Comparison of ENCODE assay signal across 17 cellular contexts in the genomic region with DNA sequence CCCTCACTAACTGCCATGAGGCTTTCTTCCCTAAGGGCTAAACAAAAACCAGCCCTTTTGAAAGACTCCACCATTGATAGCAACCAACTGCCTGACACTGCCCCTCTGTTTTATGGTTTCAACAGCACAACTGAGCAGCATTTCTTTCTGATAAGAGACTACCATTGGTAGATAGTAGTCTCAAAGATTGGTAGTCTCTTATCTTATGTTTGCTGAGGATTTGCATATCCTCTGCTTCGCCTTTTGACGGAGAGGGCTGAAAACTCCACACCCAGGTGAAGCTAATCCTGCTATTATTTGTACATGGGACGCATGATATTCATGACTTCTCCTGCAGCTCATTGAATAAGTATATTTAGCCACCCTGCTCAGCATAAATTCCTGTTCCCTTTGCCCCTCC.
"Had no signal": no experiment of that assay in that cellular context is flagged by ENCODE, and none has a peak within 500 bp of the region (broad histone marks: within the 10 kb centered on the region; RNA-seq: fewer than 3 reads in every experiment).

No MANE protein-coding gene starts in this region.

- H3K27me3 ChIP-seq: ovary had no signal

- H3K4me3 ChIP-seq: ovary had no signal

- H3K27me3 Mint-ChIP-seq: activated B cell treated with CpG ODN at 0.5 μM for 24 hours; activated CD4-positive, alpha-beta memory T cell treated with anti-CD3 and anti-CD28 coated beads for 36 hours; activated naive CD8-positive, alpha-beta T cell; T-cell had no signal

- ATAC-seq: effector memory CD8-positive, alpha-beta T cell; left lobe of liver; sciatic nerve; T-cell had no signal

- H3K4me1 Mint-ChIP-seq: activated B cell treated with CpG ODN at 0.5 μM for 24 hours, T-cell had no signal

- H3K27ac Mint-ChIP-seq: activated B cell treated with CpG ODN at 0.5 μM for 24 hours; activated CD4-positive, alpha-beta memory T cell treated with anti-CD3 and anti-CD28 coated beads for 36 hours; activated naive CD8-positive, alpha-beta T cell; activated T-helper 1 cell treated with anti-CD3 and anti-CD28 coated beads, Interleukin-12 subunit alpha, Interleukin-12 subunit beta, Interleukin-2, Interleukin-4 antibody, amounts not matched to agents 30 ng/mL and 10 ng/mL and 1 ng/mL, durations not matched to agents 14 hours and 24 hours and 36 hours; effector memory CD8-positive, alpha-beta T cell; T-cell had no signal

- H3K4me3 Mint-ChIP-seq: activated B cell treated with CpG ODN at 0.5 μM for 24 hours; activated CD4-positive, alpha-beta memory T cell treated with anti-CD3 and anti-CD28 coated beads for 36 hours; activated naive CD8-positive, alpha-beta T cell; activated T-helper 1 cell treated with anti-CD3 and anti-CD28 coated beads, Interleukin-12 subunit alpha, Interleukin-12 subunit beta, Interleukin-2, Interleukin-4 antibody, amounts not matched to agents 30 ng/mL and 10 ng/mL and 1 ng/mL, durations not matched to agents 14 hours and 24 hours and 36 hours; effector memory CD8-positive, alpha-beta T cell; T-cell had no signal

- H3K9me3 Mint-ChIP-seq: activated B cell treated with CpG ODN at 0.5 μM for 24 hours; activated CD4-positive, alpha-beta memory T cell treated with anti-CD3 and anti-CD28 coated beads for 36 hours; activated T-helper 1 cell treated with anti-CD3 and anti-CD28 coated beads, Interleukin-12 subunit alpha, Interleukin-12 subunit beta, Interleukin-2, Interleukin-4 antibody, amounts not matched to agents 30 ng/mL and 10 ng/mL and 1 ng/mL, durations not matched to agents 14 hours and 24 hours and 36 hours; effector memory CD8-positive, alpha-beta T cell; T-cell had no signal

- H3K36me3 Mint-ChIP-seq: activated CD4-positive, alpha-beta memory T cell treated with anti-CD3 and anti-CD28 coated beads for 36 hours; activated naive CD8-positive, alpha-beta T cell; T-cell had no signal

- H3K9me3 ChIP-seq: ovary had no signal

- H3K27ac ChIP-seq: ovary had no signal

- H3K36me3 ChIP-seq: ovary had no signal

- DNase-seq: activated B cell treated with CpG ODN at 0.5 μM for 24 hours; activated CD4-positive, alpha-beta memory T cell treated with anti-CD3 and anti-CD28 coated beads for 36 hours; activated CD4-positive, alpha-beta T cell treated with anti-CD3 and anti-CD28 coated beads for 4 hours; activated gamma-delta T cell treated with Interleukin-2 at 50 U/mL for 16 hours; activated T-cell treated with anti-CD3 and anti-CD28 coated beads for 4 hours; effector memory CD8-positive, alpha-beta T cell; foreskin fibroblast; hippocampal formation; islet precursor cell; midbrain; ovary; stimulated activated naive CD4-positive, alpha-beta T cell; T-cell had no signal
